Comparison of ENCODE assay signal across 1 cellular context in genomic region chr12:128798543-128799341, GRCh38.
TF ChIP-seq lines count a peak whose summit lies in the region.

No MANE protein-coding gene starts in this region.

TF ChIP-seq in HepG2, 621 proteins besides CTCF, POLR2A, EP300 and RAD21 (continued from another document):
- TF ChIP-seq ZNF616 (CRISPR knock-in tag; IDR thresholded peaks at IDR 0.05; ENCODE audit: low read depth) (no peak), ZNF234 (CRISPR knock-in tag; conservative IDR thresholded peaks at IDR 0.05) (no peak), TEAD2 (CRISPR knock-in tag; IDR thresholded peaks at IDR 0.05) (no peak), ZNF780A (CRISPR knock-in tag; IDR thresholded peaks at IDR 0.05) (no peak), CREB1 (IDR thresholded peaks at IDR 0.05) (no peak), CREB1 (CRISPR knock-in tag; IDR thresholded peaks at IDR 0.05) (no peak), STAT6 (CRISPR knock-in tag; IDR thresholded peaks at IDR 0.05; ENCODE audit: borderline replicate concordance) (no peak), ZNF251 (CRISPR knock-in tag; IDR thresholded peaks at IDR 0.05) (no peak), ZNF720 (CRISPR knock-in tag; IDR thresholded peaks at IDR 0.05) (no peak), KLF9 (CRISPR knock-in tag; IDR thresholded peaks at IDR 0.05; ENCODE audit: low read depth) (no peak), ZSCAN21 (CRISPR knock-in tag; IDR thresholded peaks at IDR 0.05; ENCODE audit: borderline replicate concordance) (no peak), ZNF121 (CRISPR knock-in tag; IDR thresholded peaks at IDR 0.05) (no peak), MIXL1 (CRISPR knock-in tag; IDR thresholded peaks at IDR 0.05) (no peak)
